ENCODE assay signal across 8 cellular contexts in the genomic region with DNA sequence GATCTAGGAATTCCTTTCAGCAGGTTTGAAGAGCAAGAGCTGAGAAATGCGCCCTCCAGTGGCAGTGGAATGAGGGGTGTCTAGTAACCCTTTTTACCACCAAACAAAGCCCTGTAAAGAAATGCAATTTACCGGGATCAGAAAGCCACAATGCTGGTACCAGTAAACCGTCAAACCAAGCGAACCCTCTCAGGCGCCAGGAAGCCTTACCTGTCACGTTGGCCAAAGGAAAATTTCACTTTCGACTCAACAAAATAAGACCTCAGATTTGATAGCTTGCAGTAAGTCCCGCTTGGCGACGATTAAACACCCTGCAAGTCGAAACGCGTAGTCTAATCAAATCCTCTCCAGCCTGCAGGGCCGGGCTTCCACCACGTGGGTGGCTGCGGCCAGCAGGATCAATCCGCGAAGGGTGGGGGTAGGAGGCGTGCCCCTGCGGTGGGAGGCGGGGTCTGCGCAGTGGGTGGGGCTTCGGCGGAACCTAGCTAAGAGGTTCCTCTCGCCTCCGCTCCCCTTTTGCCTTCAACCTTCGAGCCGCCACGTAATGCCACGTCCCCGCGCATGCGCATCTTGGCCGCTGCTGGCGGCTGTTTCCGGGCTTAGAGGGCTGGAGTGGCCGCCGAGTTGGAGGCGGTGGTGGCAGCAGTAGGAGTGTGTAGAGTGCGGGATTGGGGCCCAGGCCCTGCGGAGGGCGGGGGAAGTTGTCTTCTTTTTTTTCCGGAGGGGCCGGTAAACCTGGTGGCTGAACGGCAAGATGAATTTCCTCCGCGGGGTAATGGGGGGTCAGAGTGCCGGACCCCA. TPM values are rescaled to one million over a fixed set of nuclear protein-coding genes. Genes with fewer than 3 reads are reported as not detected.
DNase-seq lines count a peak whose midpoint lies in the region; ATAC-seq and TF ChIP-seq lines count a peak whose summit lies in the region.

Gene USO1, plus strand, starts transcription at position 512 of the 801 bp plus-strand sequence. Its CDS starts 243 bp downstream, at position 755.

- peak within 1 kb of the TSS; percentile 98 for H3K4me3 Mint-ChIP-seq in activated naive CD4-positive, alpha-beta T cell treated with anti-CD3 and anti-CD28 coated beads, Interleukin-2, amount 50 U/mL, for 24 hours

- no peaks in the 10 kb centered on the region for H3K9me3 Mint-ChIP-seq in activated naive CD4-positive, alpha-beta T cell treated with anti-CD3 and anti-CD28 coated beads, Interleukin-2, amount 50 U/mL, for 24 hours

- peaks cover 52% of the 10 kb centered on the region for H3K4me1 Mint-ChIP-seq in activated naive CD4-positive, alpha-beta T cell treated with anti-CD3 and anti-CD28 coated beads, Interleukin-2, amount 50 U/mL, for 24 hours

- peak within 1 kb of the TSS; percentile 93 for H3K27ac ChIP-seq in temporal lobe (ENCODE audit: low read depth, low read length)

- peak; percentile 97 for DNase-seq in NCI-H1092 (lab: John Stamatoyannopoulos, UW)
- peak; percentile 98 for DNase-seq in globus pallidus (ENCODE audit: low spot score)
- DNase-seq in occipital lobe (lab: John Stamatoyannopoulos, UW), result peak; percentile 99

- ATAC-seq in HG02610 (IDR thresholded peaks at IDR 0.05; ENCODE audit: unreplicated experiment) (peak; percentile 93), SK-N-SH treated with all-trans-retinoic acid at 6 μM for 48 hours (peak; percentile 91)

- no peaks in the 10 kb centered on the region for H3K27me3 Mint-ChIP-seq in activated naive CD4-positive, alpha-beta T cell treated with anti-CD3 and anti-CD28 coated beads, Interleukin-2, amount 50 U/mL, for 24 hours

- peak; percentile 13 for TF ChIP-seq CTCF in GM12801 (IDR thresholded peaks at IDR 0.05; ENCODE audit: extremely low read depth, insufficient read length)

- H3K36me3 Mint-ChIP-seq in activated naive CD4-positive, alpha-beta T cell treated with anti-CD3 and anti-CD28 coated beads, Interleukin-2, amount 50 U/mL, for 24 hours, result peaks cover 5% of the 10 kb centered on the region

- H3K27ac Mint-ChIP-seq in activated naive CD4-positive, alpha-beta T cell treated with anti-CD3 and anti-CD28 coated beads, Interleukin-2, amount 50 U/mL, for 24 hours, result peak within 1 kb of the TSS; percentile 97

TF ChIP-seq in SK-N-SH treated with all-trans-retinoic acid at 6 μM for 48 hours, 23 proteins besides CTCF, POLR2A, EP300 and RAD21:
- TF ChIP-seq, protein P1, sequence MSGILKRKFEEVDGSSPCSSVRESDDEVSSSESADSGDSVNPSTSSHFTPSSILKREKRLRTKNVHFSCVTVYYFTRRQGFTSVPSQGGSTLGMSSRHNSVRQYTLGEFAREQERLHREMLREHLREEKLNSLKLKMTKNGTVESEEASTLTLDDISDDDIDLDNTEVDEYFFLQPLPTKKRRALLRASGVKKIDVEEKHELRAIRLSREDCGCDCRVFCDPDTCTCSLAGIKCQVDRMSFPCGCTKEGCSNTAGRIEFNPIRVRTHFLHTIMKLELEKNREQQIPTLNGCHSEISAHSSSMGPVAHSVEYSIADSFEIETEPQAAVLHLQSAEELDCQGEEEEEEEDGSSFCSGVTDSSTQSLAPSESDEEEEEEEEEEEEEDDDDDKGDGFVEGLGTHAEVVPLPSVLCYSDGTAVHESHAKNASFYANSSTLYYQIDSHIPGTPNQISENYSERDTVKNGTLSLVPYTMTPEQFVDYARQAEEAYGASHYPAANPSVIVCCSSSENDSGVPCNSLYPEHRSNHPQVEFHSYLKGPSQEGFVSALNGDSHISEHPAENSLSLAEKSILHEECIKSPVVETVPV (CRISPR knock-in tag; IDR thresholded peaks at IDR 0.05), result no peak
- TF ChIP-seq, protein P2, sequence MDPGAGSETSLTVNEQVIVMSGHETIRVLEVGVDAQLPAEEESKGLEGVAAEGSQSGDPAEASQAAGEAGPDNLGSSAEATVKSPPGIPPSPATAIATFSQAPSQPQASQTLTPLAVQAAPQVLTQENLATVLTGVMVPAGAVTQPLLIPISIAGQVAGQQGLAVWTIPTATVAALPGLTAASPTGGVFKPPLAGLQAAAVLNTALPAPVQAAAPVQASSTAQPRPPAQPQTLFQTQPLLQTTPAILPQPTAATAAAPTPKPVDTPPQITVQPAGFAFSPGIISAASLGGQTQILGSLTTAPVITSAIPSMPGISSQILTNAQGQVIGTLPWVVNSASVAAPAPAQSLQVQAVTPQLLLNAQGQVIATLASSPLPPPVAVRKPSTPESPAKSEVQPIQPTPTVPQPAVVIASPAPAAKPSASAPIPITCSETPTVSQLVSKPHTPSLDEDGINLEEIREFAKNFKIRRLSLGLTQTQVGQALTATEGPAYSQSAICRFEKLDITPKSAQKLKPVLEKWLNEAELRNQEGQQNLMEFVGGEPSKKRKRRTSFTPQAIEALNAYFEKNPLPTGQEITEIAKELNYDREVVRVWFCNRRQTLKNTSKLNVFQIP (CRISPR knock-in tag; IDR thresholded peaks at IDR 0.05; ENCODE audit: borderline replicate concordance, low read depth), result no peak
- TF ChIP-seq ZNF8 (CRISPR knock-in tag; IDR thresholded peaks at IDR 0.05), result no peak
- no peak for TF ChIP-seq TCF4 (CRISPR knock-in tag; IDR thresholded peaks at IDR 0.05; ENCODE audit: borderline replicate concordance)
- no peak for TF ChIP-seq ZC3H10 (CRISPR knock-in tag; IDR thresholded peaks at IDR 0.05)
- no peak for TF ChIP-seq PPARA (CRISPR knock-in tag; IDR thresholded peaks at IDR 0.05; ENCODE audit: borderline replicate concordance)
- no peak for TF ChIP-seq RARB (CRISPR knock-in tag; IDR thresholded peaks at IDR 0.05)
- TF ChIP-seq, protein P3, sequence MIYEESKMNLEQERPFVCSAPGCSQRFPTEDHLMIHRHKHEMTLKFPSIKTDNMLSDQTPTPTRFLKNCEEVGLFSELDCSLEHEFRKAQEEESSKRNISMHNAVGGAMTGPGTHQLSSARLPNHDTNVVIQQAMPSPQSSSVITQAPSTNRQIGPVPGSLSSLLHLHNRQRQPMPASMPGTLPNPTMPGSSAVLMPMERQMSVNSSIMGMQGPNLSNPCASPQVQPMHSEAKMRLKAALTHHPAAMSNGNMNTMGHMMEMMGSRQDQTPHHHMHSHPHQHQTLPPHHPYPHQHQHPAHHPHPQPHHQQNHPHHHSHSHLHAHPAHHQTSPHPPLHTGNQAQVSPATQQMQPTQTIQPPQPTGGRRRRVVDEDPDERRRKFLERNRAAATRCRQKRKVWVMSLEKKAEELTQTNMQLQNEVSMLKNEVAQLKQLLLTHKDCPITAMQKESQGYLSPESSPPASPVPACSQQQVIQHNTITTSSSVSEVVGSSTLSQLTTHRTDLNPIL (CRISPR knock-in tag; IDR thresholded peaks at IDR 0.05; ENCODE audit: low read depth), result no peak
- TF ChIP-seq SNAI2 (CRISPR knock-in tag; IDR thresholded peaks at IDR 0.05), result no peak
- no peak for TF ChIP-seq ARNTL (CRISPR knock-in tag; IDR thresholded peaks at IDR 0.05; ENCODE audit: borderline replicate concordance, low read depth)
- TF ChIP-seq BACH2 (CRISPR knock-in tag; IDR thresholded peaks at IDR 0.05; ENCODE audit: borderline replicate concordance), result no peak
- no peak for TF ChIP-seq ZNF565 (CRISPR knock-in tag; conservative IDR thresholded peaks at IDR 0.05; ENCODE audit: low read depth)
- TF ChIP-seq GLIS3 (CRISPR knock-in tag; IDR thresholded peaks at IDR 0.05), result no peak
- no peak for TF ChIP-seq TOX (CRISPR knock-in tag; IDR thresholded peaks at IDR 0.05; ENCODE audit: borderline replicate concordance)
- TF ChIP-seq ZNF70 (CRISPR knock-in tag; IDR thresholded peaks at IDR 0.05), result no peak
- TF ChIP-seq CSDC2 (CRISPR knock-in tag; IDR thresholded peaks at IDR 0.05), result no peak
- no peak for TF ChIP-seq ZFP30 (CRISPR knock-in tag; IDR thresholded peaks at IDR 0.05)
- TF ChIP-seq OSR1 (CRISPR knock-in tag; IDR thresholded peaks at IDR 0.05), result no peak

RNA-seq across cellular contexts. Expression of gene USO1, which starts in this region (rescaled TPM):
- total RNA-seq in occipital lobe (56.6 TPM), temporal lobe (36.4 TPM)

Comparison
In these comparisons a context has a peak if more than half of its experiments do, and no peak if none do; other contexts are left out.
1. Peak in every context shown above with its lines: DNase-seq, ATAC-seq and H3K27ac ChIP-seq.